In genomic region chr20:44196278-44196677, GRCh38 we compare ENCODE assay signal across 18 cellular contexts. TPM values are rescaled to one million over a fixed set of nuclear protein-coding genes. Genes with fewer than 3 reads are reported as not detected.
DNase-seq lines count a peak whose midpoint lies in the region; TF ChIP-seq lines count a peak whose summit lies in the region.
"Had no signal": no experiment of that assay in that cellular context is flagged by ENCODE, and none has a peak within 500 bp of the region (broad histone marks: within the 10 kb centered on the region; RNA-seq: fewer than 3 reads in every experiment).

No MANE protein-coding gene starts in this region.

- H3K27ac Mint-ChIP-seq in MCF 10A (ENCODE audit: low read depth, unreplicated experiment) = no peak overlapping the region
- no peak overlapping the region for H3K27ac Mint-ChIP-seq in chondrocyte (ENCODE audit: unreplicated experiment)

- intact Hi-C loops in MCF 10A (cut with micrococcal nuclease) (no loop called here), breast epithelium (cut with DNase I; ENCODE audit: low total_unique reads) (no loop called here)

- no peak overlapping the region for H3K4me2 ChIP-seq in OCI-LY1 (ENCODE audit: low read length)

- peaks cover 11% of the 10 kb centered on the region for H3K27me3 Mint-ChIP-seq in MCF 10A (ENCODE audit: insufficient read depth, unreplicated experiment)
- no peaks in the 10 kb centered on the region for H3K27me3 Mint-ChIP-seq in chondrocyte (ENCODE audit: low read depth)

- H3K9me3 ChIP-seq in breast epithelium = no peaks in the 10 kb centered on the region
- no peaks in the 10 kb centered on the region for H3K9me3 ChIP-seq in OCI-LY1 (ENCODE audit: low read length)
- no peaks in the 10 kb centered on the region for H3K9me3 ChIP-seq in neutrophil
- H3K9me3 ChIP-seq: sigmoid colon had no signal

- H3K9ac ChIP-seq in OCI-LY1 (ENCODE audit: low read length) = no peak overlapping the region

- H3K27ac ChIP-seq in breast epithelium (no peak overlapping the region), OCI-LY1 (ENCODE audit: low read depth, low read length, poor library complexity, severe bottlenecking) (no peak overlapping the region), neutrophil (peak overlapping the region; percentile 23)
- H3K27ac ChIP-seq: WERI-Rb-1 had no signal

- no peak overlapping the region for H3K4me3 Mint-ChIP-seq in MCF 10A (ENCODE audit: unreplicated experiment)
- no peak overlapping the region for H3K4me3 Mint-ChIP-seq in chondrocyte (ENCODE audit: unreplicated experiment)

- CTCF ChIA-PET in MCF 10A (lab: Yijun Ruan, JAX) = interaction anchor here (0.7 to 6.3 kb wide), 12 partner anchors 9 to 279 kb away, joined by 3 to 53 read pairs (median 5); partner anchors contain the start of genes FITM2, JPH2 and TTPAL

- H3K79me2 ChIP-seq in OCI-LY1 (ENCODE audit: insufficient read depth, low read length) = no peaks in the 10 kb centered on the region

- H3F3A ChIP-seq in OCI-LY1 (ENCODE audit: insufficient read depth, low read length) = no peaks in the 10 kb centered on the region

- H4K20me1 ChIP-seq in OCI-LY1 (ENCODE audit: insufficient read depth, low read length) = 0 out of 2 replicates have a peak, but pooled peaks cover 2% of the 10 kb centered on the region

- no peaks in the 10 kb centered on the region for H3K4me1 ChIP-seq in breast epithelium
- no peaks in the 10 kb centered on the region for H3K4me1 ChIP-seq in OCI-LY1 (ENCODE audit: insufficient read depth, low read length, severe bottlenecking)
- no peaks in the 10 kb centered on the region for H3K4me1 ChIP-seq in neutrophil (ENCODE audit: control insufficient read depth in 1 of 2, insufficient read depth in 1 of 2, low read depth in 1 of 2, low read length in 1 of 2)

- no peaks in the 10 kb centered on the region for H3K9me2 ChIP-seq in OCI-LY1 (ENCODE audit: low read depth, low read length)

- H3K4me1 Mint-ChIP-seq in MCF 10A (ENCODE audit: insufficient read depth, unreplicated experiment) = peaks cover 10% of the 10 kb centered on the region
- H3K4me1 Mint-ChIP-seq in chondrocyte (ENCODE audit: low read depth) = peaks cover 20% of the 10 kb centered on the region

- TF ChIP-seq CTCF in MCF 10A (IDR thresholded peaks at IDR 0.05; ENCODE audit: unreplicated experiment) = peak; percentile 19
- no peak for TF ChIP-seq CTCF in breast epithelium (IDR thresholded peaks at IDR 0.05)
- peak; percentile 12; the same call in 1 of the 2 replicates for TF ChIP-seq CTCF in OCI-LY1 (IDR thresholded peaks at IDR 0.05; ENCODE audit: low read length)
- peak; percentile 54 for TF ChIP-seq CTCF in chondrocyte (IDR thresholded peaks at IDR 0.05)
- TF ChIP-seq CTCF in neutrophil (IDR thresholded peaks at IDR 0.05) = no peak

- TF ChIP-seq POLR2A in breast epithelium (IDR thresholded peaks at IDR 0.05) = no peak

- peaks cover 63% of the 10 kb centered on the region for H3K36me3 Mint-ChIP-seq in MCF 10A (ENCODE audit: insufficient read depth, unreplicated experiment)
- peaks cover 26% of the 10 kb centered on the region for H3K36me3 Mint-ChIP-seq in chondrocyte (ENCODE audit: low read depth)

- no peak for DNase-seq in MCF 10A (ENCODE audit: unreplicated experiment)
- DNase-seq in breast epithelium (ENCODE audit: low spot score in 2 of 2) = no peak
- DNase-seq in chondrocyte (ENCODE audit: low spot score) = no peak
- DNase-seq in dermis blood vessel endothelial cell = no peak
- no peak for DNase-seq in iPS-NIHi7 (ENCODE audit: extremely low spot score)
- DNase-seq in NCI-H1048 (lab: John Stamatoyannopoulos, UW) = no peak
- DNase-seq: activated gamma-delta T cell; aorta; foreskin melanocyte; NCI-H226; sigmoid colon; stimulated activated CD4-positive, alpha-beta T cell treated with anti-CD3 and anti-CD28 coated beads, Interleukin-2, amount 100 ng/mL, for 48 hours; stimulated activated CD8-positive, alpha-beta memory T cell treated with anti-CD3 and anti-CD28 coated beads, Interleukin-4, amount 100 ng/mL, for 48 hours; WERI-Rb-1 had no signal

- H3K9me3 Mint-ChIP-seq in MCF 10A (ENCODE audit: unreplicated experiment) (no peaks in the 10 kb centered on the region), chondrocyte (ENCODE audit: low read depth) (no peaks in the 10 kb centered on the region)

- H2AFZ ChIP-seq in OCI-LY1 (ENCODE audit: low read length) = no peak overlapping the region

- POLR2A ChIA-PET in MCF 10A (lab: Yijun Ruan, JAX) = interaction anchor here (0.7 to 2.2 kb wide), 7 partner anchors 8 to 414 kb away, joined by 3 to 9 read pairs (median 7); partner anchors contain the start of genes JPH2 and OSER1

- H3K4me3 ChIP-seq in breast epithelium = no peak overlapping the region
- no peak overlapping the region for H3K4me3 ChIP-seq in OCI-LY1 (ENCODE audit: low read depth, low read length, poor library complexity, severe bottlenecking)
- H3K4me3 ChIP-seq in neutrophil (ENCODE audit: low read depth in 1 of 2, low read length in 1 of 2) = no peak overlapping the region
- H3K4me3 ChIP-seq: sigmoid colon had no signal

- H3K36me3 ChIP-seq in breast epithelium = no peaks in the 10 kb centered on the region
- peaks cover 53% of the 10 kb centered on the region for H3K36me3 ChIP-seq in OCI-LY1 (ENCODE audit: insufficient read depth, low read length)
- H3K36me3 ChIP-seq in neutrophil = peaks cover 59% of the 10 kb centered on the region

- no TSS peak for BruUV-seq in MCF 10A (replicated peaks; lab: Mats Ljungman, UMichigan)

- H3K27me3 ChIP-seq in breast epithelium = no peaks in the 10 kb centered on the region
- peaks cover 3% of the 10 kb centered on the region; the same call in 1 of the 2 replicates for H3K27me3 ChIP-seq in OCI-LY1 (ENCODE audit: insufficient read depth, low read length)
- H3K27me3 ChIP-seq in neutrophil = peaks cover 6% of the 10 kb centered on the region
- H3K27me3 ChIP-seq: sigmoid colon had no signal

RNA-seq across cellular contexts. Expression of gene JPH2, which starts 9.3 kb away (rescaled TPM):
- total RNA-seq in MCF 10A (2022) (11.1 and 14.7 TPM in 2 replicates), breast epithelium (10 to 100 TPM in 2 of 3 donors, 1 to 10 TPM in 1; 9.3 to 16.4 (median 16.2) TPM), chondrocyte (46.6 to 75.9 TPM (median 71.2 TPM) in 3 replicates), dermis blood vessel endothelial cell (0.09 and 0.17 TPM in 2 replicates)
- total RNA-seq: activated CD8-positive, alpha-beta memory T cell treated with anti-CD3 and anti-CD28 coated beads for 36 hours; lung microvascular endothelial cell had no signal

RNA-seq across cellular contexts. Expression of gene OSER1, which starts 14.3 kb away (rescaled TPM):
- total RNA-seq in MCF 10A (2022) (45.4 and 50.8 TPM in 2 replicates), breast epithelium (10 to 100 TPM; 59.6 to 73.8 (median 67.2) TPM), chondrocyte (30.3 to 33.0 TPM (median 31.5 TPM) in 3 replicates), dermis blood vessel endothelial cell (39.6 and 55.6 TPM in 2 replicates)

RNA-seq across cellular contexts. Expression of gene GDAP1L1, which starts 50.8 kb away (rescaled TPM):
- total RNA-seq in MCF 10A (2022) (0.37 TPM in 1 of 2 replicates, not detected in the other), breast epithelium (not detected), chondrocyte (not detected in 3 replicates), dermis blood vessel endothelial cell (not detected in 2 replicates)
- total RNA-seq: activated CD8-positive, alpha-beta memory T cell treated with anti-CD3 and anti-CD28 coated beads for 36 hours; aorta; lung microvascular endothelial cell had no signal

Comparison
In these comparisons a context has a peak if more than half of its experiments do, and no peak if none do; other contexts are left out.
1. CTCF ChIP-seq: peak in MCF 10A (single experiment), OCI-LY1 (single experiment) and chondrocyte (single experiment); none in breast epithelium (0 of 3) and neutrophil (single experiment).